ENCODE assay signal across 29 cellular contexts in genomic region chr3:10918011-10918410, GRCh38.
"Had no signal": no experiment of that assay in that cellular context is flagged by ENCODE, and none has a peak within 500 bp of the region (broad histone marks: within the 10 kb centered on the region; RNA-seq: fewer than 3 reads in every experiment).

No MANE protein-coding gene starts in this region.

- H3K27me3 ChIP-seq: ovary, upper lobe of left lung, vagina had no signal

- DNase-seq: hippocampal formation; kidney; left colon; left lung; mesendoderm; naive B cell; natural killer cell; nephron progenitor cell; ovary; posterior cingulate gyrus; retina; right cardiac atrium; stimulated activated CD4-positive, alpha-beta T cell treated with anti-CD3 and anti-CD28 coated beads, Interleukin-12 subunit alpha, Interleukin-12 subunit beta, amount 100 ng/mL, for 4 hours; stimulated activated CD4-positive, alpha-beta T cell treated with anti-CD3 and anti-CD28 coated beads, Interleukin-15, amount 100 ng/mL, for 24 hours; stimulated activated CD4-positive, alpha-beta T cell treated with anti-CD3 and anti-CD28 coated beads, Interleukin-4, amount 100 ng/mL, for 24 hours; stimulated activated naive CD4-positive, alpha-beta T cell had no signal

- FAIRE-seq: kidney had no signal

- H3K4me2 ChIP-seq: neural progenitor cell had no signal

- H3K36me3 ChIP-seq: left lung, neural progenitor cell, ovary, prostate gland, suprapubic skin, thoracic aorta, tibial artery, upper lobe of left lung, vagina had no signal

- H3K4me3 Mint-ChIP-seq: mesothelial cell of epicardium; naive B cell; natural killer cell; nephron progenitor cell; neural progenitor cell; stimulated activated effector memory CD8-positive, alpha-beta T cell treated with anti-CD3 and anti-CD28 coated beads, Interleukin-12 subunit alpha, Interleukin-12 subunit beta, amount 100 ng/mL, for 72 hours; stimulated activated naive CD8-positive, alpha-beta T cell treated with anti-CD3 and anti-CD28 coated beads, Interleukin-15, Interleukin-2, amounts not matched to agents 100 ng/mL and 50 ng/mL, for 24 hours had no signal

- H3K4me1 Mint-ChIP-seq: mesothelial cell of epicardium; naive B cell; natural killer cell; nephron progenitor cell; stimulated activated effector memory CD8-positive, alpha-beta T cell treated with anti-CD3 and anti-CD28 coated beads, Interleukin-12 subunit alpha, Interleukin-12 subunit beta, amount 100 ng/mL, for 72 hours had no signal

- ATAC-seq: left colon; left lung; natural killer cell; right cardiac atrium; sciatic nerve; stimulated activated effector memory CD8-positive, alpha-beta T cell treated with anti-CD3 and anti-CD28 coated beads, Interleukin-12 subunit alpha, Interleukin-12 subunit beta, amount 100 ng/mL, for 72 hours had no signal

- H3K27ac Mint-ChIP-seq: mesothelial cell of epicardium; naive B cell; natural killer cell; nephron progenitor cell; neural progenitor cell; stimulated activated effector memory CD8-positive, alpha-beta T cell treated with anti-CD3 and anti-CD28 coated beads, Interleukin-12 subunit alpha, Interleukin-12 subunit beta, amount 100 ng/mL, for 72 hours; stimulated activated naive CD8-positive, alpha-beta T cell treated with anti-CD3 and anti-CD28 coated beads, Interleukin-15, Interleukin-2, amounts not matched to agents 100 ng/mL and 50 ng/mL, for 24 hours had no signal

- H3K9me3 Mint-ChIP-seq: nephron progenitor cell; stimulated activated naive CD8-positive, alpha-beta T cell treated with anti-CD3 and anti-CD28 coated beads, Interleukin-15, Interleukin-2, amounts not matched to agents 100 ng/mL and 50 ng/mL, for 24 hours had no signal

- H2AFZ ChIP-seq: neural progenitor cell had no signal

- H3K36me3 Mint-ChIP-seq: mesothelial cell of epicardium; naive B cell; natural killer cell; neural progenitor cell; stimulated activated effector memory CD8-positive, alpha-beta T cell treated with anti-CD3 and anti-CD28 coated beads, Interleukin-12 subunit alpha, Interleukin-12 subunit beta, amount 100 ng/mL, for 72 hours had no signal

- H3K4me1 ChIP-seq: left lung, prostate gland, suprapubic skin, tibial artery, upper lobe of left lung, vagina had no signal

- H3K27ac ChIP-seq: left lung, neural progenitor cell, ovary, prostate gland, skin epidermis, suprapubic skin, thoracic aorta, tibial artery, upper lobe of left lung, vagina had no signal

- H3K4me3 ChIP-seq: left lung, lung, neural progenitor cell, ovary, prostate gland, skin epidermis, suprapubic skin, thoracic aorta, tibial artery, upper lobe of left lung, vagina had no signal

- H3K9ac ChIP-seq: neural progenitor cell had no signal

- H3K9me3 ChIP-seq: ovary, prostate gland, suprapubic skin, thoracic aorta, upper lobe of left lung, vagina had no signal
